Comparison of ENCODE assay signal across 8 cellular contexts in genomic region chr1:22052115-22053017, GRCh38. TPM values are rescaled to one million over a fixed set of nuclear protein-coding genes. Genes with fewer than 3 reads are reported as not detected.
A peak's percentile ranks its signal among the peaks of the same experiment; 100 is the strongest.
DNase-seq lines count a peak whose midpoint lies in the region; ATAC-seq and FAIRE-seq lines count a peak whose summit lies in the region.

CDC42 (plus strand) TSS chr1:22052709; CDS start chr1:22078479, 25,770 bp downstream.

- peak within 1 kb of the TSS; percentile 70 to 97 for H3K4ac ChIP-seq in mesenchymal stem cell (ENCODE audit: low read depth in 1 of 2, low read length in 2 of 2)

- H4K91ac ChIP-seq in mesenchymal stem cell (ENCODE audit: low read length) = peak within 1 kb of the TSS; percentile 96

- peak within 1 kb of the TSS; percentile 96 for H2BK5ac ChIP-seq in mesenchymal stem cell (ENCODE audit: low read depth, low read length, poor library complexity, severe bottlenecking)

- DNase-seq in COLO668 (lab: John Stamatoyannopoulos, UW; ENCODE audit: unreplicated experiment) = peak; percentile 99
- peak; percentile 92 for DNase-seq in HTR-8/SVneo (ENCODE audit: insufficient read length, low spot score)
- DNase-seq in NOMO-1 treated with DMSO at 0.1 percent for 48 hours (lab: John Stamatoyannopoulos, UW; ENCODE audit: unreplicated experiment) = peak; percentile 96
- peak; percentile 91 to 95 for DNase-seq in activated CD8-positive, alpha-beta memory T cell treated with anti-CD3 and anti-CD28 coated beads for 4 hours (ENCODE audit: low read depth in 2 of 2)
- DNase-seq in effector memory CD4-positive, alpha-beta T cell = peak; percentile 93 to 97 (median 97)
- peak; percentile 96 for DNase-seq in mesenchymal stem cell
- DNase-seq in stimulated activated CD8-positive, alpha-beta memory T cell treated with anti-CD3 and anti-CD28 coated beads, Interleukin-12 subunit alpha, Interleukin-12 subunit beta, amount 100 ng/mL, for 24 hours (ENCODE audit: extremely low read depth) = peak; percentile 85

- H2BK12ac ChIP-seq in mesenchymal stem cell (ENCODE audit: low read length in 2 of 2) = peak within 1 kb of the TSS in 1 of 2 experiments; percentile 82

- peak within 1 kb of the TSS; percentile 53 for H3K4me2 ChIP-seq in mesenchymal stem cell (ENCODE audit: low read length, poor library complexity, severe bottlenecking)

- peak within 1 kb of the TSS; percentile 99 for H3K27ac ChIP-seq in effector memory CD4-positive, alpha-beta T cell (ENCODE audit: insufficient read depth, low read length, poor library complexity, severe bottlenecking)
- H3K27ac ChIP-seq in mesenchymal stem cell (ENCODE audit: low read length, poor library complexity, severe bottlenecking) = peak within 1 kb of the TSS; percentile 99

- H2BK15ac ChIP-seq in mesenchymal stem cell (ENCODE audit: low read depth, poor library complexity, severe bottlenecking) = peak within 1 kb of the TSS; percentile 67

- no peaks in the 10 kb centered on the region for H3K27me3 ChIP-seq in effector memory CD4-positive, alpha-beta T cell (replicated peaks; ENCODE audit: control insufficient read depth, insufficient read depth, low read length, poor library complexity, severe bottlenecking)
- no peaks in the 10 kb centered on the region for H3K27me3 ChIP-seq in mesenchymal stem cell (ENCODE audit: control insufficient read depth in 1 of 2, insufficient read depth in 1 of 2, low read length in 2 of 2)

- H4K8ac ChIP-seq in mesenchymal stem cell (ENCODE audit: low read length) = peak within 1 kb of the TSS; percentile 99

- no peak within 1 kb of the TSS for H2AFZ ChIP-seq in mesenchymal stem cell (ENCODE audit: low read depth, low read length)

- peak; percentile 89 for FAIRE-seq in HTR-8/SVneo (lab: Jason Lieb, UNC)

- peak within 1 kb of the TSS; percentile 90 to 97 for H3K23ac ChIP-seq in mesenchymal stem cell (ENCODE audit: low read length in 2 of 2)

- peak within 1 kb of the TSS; percentile 89 to 97 for H3K14ac ChIP-seq in mesenchymal stem cell (ENCODE audit: low read length in 2 of 2)

- peak within 1 kb of the TSS; percentile 99 for H3K9ac ChIP-seq in mesenchymal stem cell (ENCODE audit: low read length)

- WGBS in mesenchymal stem cell = 33% methylated on average over 43 of the region's 81 CpGs

- peak within 1 kb of the TSS; percentile 87 for H3K4me3 ChIP-seq in effector memory CD4-positive, alpha-beta T cell (ENCODE audit: insufficient read depth, low read depth, low read length, poor library complexity, severe bottlenecking)
- H3K4me3 ChIP-seq in mesenchymal stem cell (ENCODE audit: insufficient read depth in 1 of 2, low read depth in 1 of 2, low read length in 2 of 2) = peak within 1 kb of the TSS; percentile 80 to 100

- H2BK120ac ChIP-seq in mesenchymal stem cell (ENCODE audit: low read depth, low read length) = peak within 1 kb of the TSS; percentile 100

- peak within 1 kb of the TSS; percentile 81 for H2AK5ac ChIP-seq in mesenchymal stem cell (ENCODE audit: low read length, severe bottlenecking)

- peak; percentile 81 for ATAC-seq in GM21360 (IDR thresholded peaks at IDR 0.05; ENCODE audit: unreplicated experiment)

- no peaks in the 10 kb centered on the region for H3K9me3 ChIP-seq in effector memory CD4-positive, alpha-beta T cell (ENCODE audit: control insufficient read depth, low read length)
- H3K9me3 ChIP-seq in mesenchymal stem cell (ENCODE audit: control insufficient read depth, low read length) = no peaks in the 10 kb centered on the region

- no peaks in the 10 kb centered on the region for H3K79me1 ChIP-seq in mesenchymal stem cell (replicated peaks; ENCODE audit: low read length, poor library complexity, severe bottlenecking)

- H3K36me3 ChIP-seq in effector memory CD4-positive, alpha-beta T cell (ENCODE audit: control insufficient read depth, insufficient read depth, low read length) = no peaks in the 10 kb centered on the region
- peaks cover 2 to 16% of the 10 kb centered on the region in 2 experiments for H3K36me3 ChIP-seq in mesenchymal stem cell (ENCODE audit: control insufficient read depth in 1 of 2, insufficient read depth in 2 of 2, low read depth in 1 of 2, low read length in 2 of 2)

- H3K4me1 ChIP-seq in effector memory CD4-positive, alpha-beta T cell (ENCODE audit: control insufficient read depth, insufficient read depth, low read length, poor library complexity, severe bottlenecking) = peaks cover 31% of the 10 kb centered on the region
- H3K4me1 ChIP-seq in mesenchymal stem cell (ENCODE audit: control insufficient read depth, insufficient read depth, low read depth, low read length) = peaks cover 10% of the 10 kb centered on the region

- H3K18ac ChIP-seq in mesenchymal stem cell (ENCODE audit: low read depth in 1 of 2, low read length in 2 of 2) = peak within 1 kb of the TSS; percentile 97 to 100

RNA-seq across cellular contexts. Expression of gene CDC42, which starts in this region (rescaled TPM):
- 316 TPM for polyA plus RNA-seq in mesenchymal stem cell (2013, experiment 1 of 2)
- polyA plus RNA-seq in mesenchymal stem cell (2013, experiment 2 of 2) = 326 TPM

Comparison
In these comparisons a context has a peak if more than half of its experiments do, and no peak if none do; other contexts are left out.
1. Peak in every context shown above with its lines: DNase-seq, ATAC-seq, H3K4me3 ChIP-seq and H3K27ac ChIP-seq.